19 cellular contexts compared by ENCODE assay signal in the genomic region with DNA sequence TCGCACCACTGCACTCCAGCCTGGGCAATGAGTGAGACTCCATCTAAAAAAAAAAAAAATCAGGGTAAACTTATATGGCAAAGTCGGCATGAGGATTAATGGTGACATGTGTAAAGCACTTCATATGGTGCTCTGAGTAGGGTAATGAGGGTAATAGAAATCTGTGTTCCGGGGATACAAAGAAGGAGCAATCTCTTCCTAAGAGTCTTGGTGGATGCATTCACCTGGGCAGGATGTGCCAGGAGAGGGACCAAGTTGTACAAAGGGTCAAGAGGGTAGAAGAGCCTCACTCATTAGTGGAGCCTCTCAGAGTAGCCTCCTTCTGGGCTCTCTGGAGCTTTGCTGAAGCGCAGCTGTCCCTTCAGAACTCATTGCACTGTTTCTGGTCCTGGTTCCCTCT. TPM values are rescaled to one million over a fixed set of nuclear protein-coding genes. Genes with fewer than 3 reads are reported as not detected.
"Had no signal": no experiment of that assay in that cellular context is flagged by ENCODE, and none has a peak within 500 bp of the region (broad histone marks: within the 10 kb centered on the region; RNA-seq: fewer than 3 reads in every experiment).

No MANE protein-coding gene starts in this region.

- H3K36me3 Mint-ChIP-seq: mesothelial cell of epicardium, type B pancreatic cell had no signal

- H3K9me3 Mint-ChIP-seq: activated T-cell treated with anti-CD3 and anti-CD28 coated beads, Interleukin-2, amount 50 U/mL, for 4 hours; mesothelial cell of epicardium; neural crest cell; stimulated activated naive CD8-positive, alpha-beta T cell treated with anti-CD3 and anti-CD28 coated beads, Interleukin-15, amount 100 ng/mL, for 72 hours; type B pancreatic cell had no signal

- H3K27ac Mint-ChIP-seq: mesothelial cell of epicardium; stimulated activated naive CD8-positive, alpha-beta T cell treated with anti-CD3 and anti-CD28 coated beads, Interleukin-15, amount 100 ng/mL, for 72 hours; type B pancreatic cell had no signal

- H3K4me3 Mint-ChIP-seq: activated T-cell treated with anti-CD3 and anti-CD28 coated beads, Interleukin-2, amount 50 U/mL, for 4 hours; mesothelial cell of epicardium; neural crest cell; stimulated activated naive CD8-positive, alpha-beta T cell treated with anti-CD3 and anti-CD28 coated beads, Interleukin-15, amount 100 ng/mL, for 72 hours; type B pancreatic cell had no signal

- H3K4me1 ChIP-seq: prostate gland, right atrium auricular region had no signal

- H3K4me1 Mint-ChIP-seq: mesothelial cell of epicardium had no signal

- H3K27me3 Mint-ChIP-seq: stimulated activated naive CD8-positive, alpha-beta T cell treated with anti-CD3 and anti-CD28 coated beads, Interleukin-15, amount 100 ng/mL, for 72 hours; type B pancreatic cell had no signal

- H3K27ac ChIP-seq: brain microvascular endothelial cell, dorsolateral prefrontal cortex, prostate gland, right atrium auricular region had no signal

- H3K4me3 ChIP-seq: dorsolateral prefrontal cortex, left lung, prostate gland, right atrium auricular region had no signal

- H3K36me3 ChIP-seq: brain microvascular endothelial cell, left lung, prostate gland, right atrium auricular region had no signal

- DNase-seq: activated CD4-positive, alpha-beta T cell treated with anti-CD3 and anti-CD28 coated beads, Interleukin-2, amount 50 U/mL, for 1 hour; activated naive CD4-positive, alpha-beta T cell treated with anti-CD3 and anti-CD28 coated beads, Interleukin-2, amount 50 U/mL, for 16 hours; activated T-cell treated with anti-CD3 and anti-CD28 coated beads, Interleukin-2, amount 50 U/mL, for 4 hours had no signal

- FAIRE-seq: colon had no signal

- H3K27me3 ChIP-seq: brain microvascular endothelial cell, dorsolateral prefrontal cortex, left lung, right atrium auricular region had no signal

- H3K9me3 ChIP-seq: left lung, prostate gland, right atrium auricular region had no signal

RNA-seq across cellular contexts. Expression of gene CX3CR1, which starts 9.3 kb away (rescaled TPM):
- total RNA-seq: epithelial cell of proximal tubule, lung microvascular endothelial cell, osteocyte had no signal
- polyA plus RNA-seq: fibroblast of lung had no signal

RNA-seq across cellular contexts. Expression of gene CCR8, which starts 40.4 kb away (rescaled TPM):
- total RNA-seq: aorta, epithelial cell of proximal tubule, fibroblast of lung, lung microvascular endothelial cell, mesothelial cell of epicardium, neural crest cell, osteocyte, prostate gland, right atrium auricular region, temporal lobe had no signal
- polyA plus RNA-seq: aorta, fibroblast of lung had no signal
